Comparison of ENCODE assay signal across 19 cellular contexts in genomic region chr17:39615434-39615833, GRCh38. TPM values are rescaled to one million over a fixed set of nuclear protein-coding genes. Genes with fewer than 3 reads are reported as not detected.
DNase-seq lines count a peak whose midpoint lies in the region; ATAC-seq, FAIRE-seq and TF ChIP-seq lines count a peak whose summit lies in the region.
"Had no signal": no experiment of that assay in that cellular context is flagged by ENCODE, and none has a peak within 500 bp of the region (broad histone marks: within the 10 kb centered on the region; RNA-seq: fewer than 3 reads in every experiment).

No MANE protein-coding gene starts in this region.

- H2BK20ac ChIP-seq in H9 (ENCODE audit: low read depth, low read length, poor library complexity, severe bottlenecking): no peak overlapping the region

- H3K4me3 ChIP-seq in K562 (no peak overlapping the region), kidney (ENCODE audit: low read length in 2 of 2) (no peak overlapping the region)

- peaks cover 27% of the 10 kb centered on the region for H3K27me3 Mint-ChIP-seq in CD4-positive, alpha-beta T cell
- peaks cover 32 to 48% of the 10 kb centered on the region in 2 donors for H3K27me3 Mint-ChIP-seq in stimulated activated naive B cell treated with anti-CD40 and anti-IgM and Interleukin-4, amounts not matched to agents 10 μg/mL and 1 μg/mL and 100 μg/mL, for 72 hours
- peaks cover 97% of the 10 kb centered on the region for H3K27me3 Mint-ChIP-seq in H9 (ENCODE audit: low read depth)

- no peak overlapping the region for H2AK5ac ChIP-seq in H9 (ENCODE audit: insufficient read length, low read length)

- H4K91ac ChIP-seq in H9 (ENCODE audit: insufficient read length, low read depth, low read length): no peak overlapping the region

- H3K18ac ChIP-seq in H9 (ENCODE audit: insufficient read length, low read depth, low read length): no peak overlapping the region

- in situ Hi-C loops in K562 (cut with MboI): no loop called here

- H2BK12ac ChIP-seq in H9 (ENCODE audit: insufficient read length, low read depth, low read length): no peak overlapping the region

- POLR2A ChIA-PET in CD4-positive, alpha-beta T cell (lab: Charles Lee): interaction anchor here (1.3 kb wide), 1 partner anchor 8 kb away, joined by 3 read pairs; no protein-coding TSS in a partner anchor
- POLR2A ChIA-PET in K562 (lab: Yijun Ruan, JAX): no interaction called here

- intact Hi-C loops in CD4-positive, alpha-beta T cell (cut with DNase I, micrococcal nuclease): no loop called here
- intact Hi-C loops in K562 (cut with micrococcal nuclease) (loop anchor here (5.0 kb wide), 1 partner anchor 408 kb away; no protein-coding TSS in a partner anchor), kidney (cut with DNase I) (no loop called here)

- WGBS in K562 (ENCODE audit: insufficient coverage, low coverage, missing lambda C conversion rate): 7% methylated on average over 6 of the region's 6 CpGs
- WGBS in H9 (ENCODE audit: extremely low coverage, insufficient read length, low lambda C conversion rate): no CpG with 5 or more reads among the region's 6 CpGs

- H2AFZ ChIP-seq in K562 (ENCODE audit: low read depth, low read length): no peak overlapping the region
- no peak overlapping the region for H2AFZ ChIP-seq in H9 (ENCODE audit: low read length)

- no peaks in the 10 kb centered on the region for H3K9me1 ChIP-seq in K562 (ENCODE audit: control insufficient read depth, insufficient read depth, low read length)

- H3K79me2 ChIP-seq in K562 (ENCODE audit: control insufficient read depth, insufficient read depth, low read length): no peaks in the 10 kb centered on the region
- H3K79me2 ChIP-seq in H9 (ENCODE audit: insufficient read depth, low read length): no peaks in the 10 kb centered on the region

- no peak for TF ChIP-seq RAD21 in K562 (CRISPR knock-in tag; conservative IDR thresholded peaks at IDR 0.05 in 1 of 2, IDR thresholded peaks at IDR 0.05 in 1 of 2)

- no peak for FAIRE-seq in K562 (lab: Jason Lieb, UNC)
- FAIRE-seq in kidney (lab: Jason Lieb, UNC): no peak
- FAIRE-seq: A204.1 had no signal

- H2BK5ac ChIP-seq in H9 (ENCODE audit: insufficient read length, low read length): no peak overlapping the region

- no TSS peak for BruUV-seq in K562 (replicated peaks; lab: Mats Ljungman, UMichigan)

- no peaks in the 10 kb centered on the region for H3K9me3 Mint-ChIP-seq in CD4-positive, alpha-beta T cell
- H3K9me3 Mint-ChIP-seq in stimulated activated naive B cell treated with anti-CD40 and anti-IgM and Interleukin-4, amounts not matched to agents 10 μg/mL and 1 μg/mL and 100 μg/mL, for 72 hours: no peaks in the 10 kb centered on the region
- H3K9me3 Mint-ChIP-seq in H9: no peaks in the 10 kb centered on the region
- H3K9me3 Mint-ChIP-seq: CD4-positive, alpha-beta memory T cell; HFFc6 had no signal

- H3T11ph ChIP-seq in H9 (ENCODE audit: low read length): no peak overlapping the region

- H3K9ac ChIP-seq in K562 (ENCODE audit: insufficient read depth in 1 of 2, low read depth in 2 of 2, low read length in 2 of 2) (no peak overlapping the region), kidney (ENCODE audit: low read length in 2 of 2) (no peak overlapping the region), H9 (ENCODE audit: extremely low read depth, insufficient read length, low read length) (no peak overlapping the region)

- H3K27ac ChIP-seq in CD4-positive, alpha-beta T cell (ENCODE audit: low read depth, low read length): no peak overlapping the region
- H3K27ac ChIP-seq in K562 (ENCODE audit: extremely low read depth, low read depth, low read length) (no peak overlapping the region), kidney (ENCODE audit: low read depth in 2 of 2, low read length in 2 of 2) (no peak overlapping the region), H9 (ENCODE audit: insufficient read length, low read depth, low read length) (no peak overlapping the region)
- H3K27ac ChIP-seq: C4-2B had no signal

- no peak overlapping the region for H2BK15ac ChIP-seq in H9 (ENCODE audit: low read depth, low read length)

- H3K36me3 Mint-ChIP-seq in CD4-positive, alpha-beta T cell (ENCODE audit: low read depth): no peaks in the 10 kb centered on the region
- peaks cover 0 to 4% of the 10 kb centered on the region in 2 donors for H3K36me3 Mint-ChIP-seq in stimulated activated naive B cell treated with anti-CD40 and anti-IgM and Interleukin-4, amounts not matched to agents 10 μg/mL and 1 μg/mL and 100 μg/mL, for 72 hours
- no peaks in the 10 kb centered on the region for H3K36me3 Mint-ChIP-seq in H9 (ENCODE audit: insufficient read depth in 1 of 3, low read depth in 3 of 3)

- no peaks in the 10 kb centered on the region for H3K79me1 ChIP-seq in H9 (ENCODE audit: insufficient read depth, low read depth, low read length, poor library complexity, severe bottlenecking)

- no peak for TF ChIP-seq POLR2A in K562 (conservative IDR thresholded peaks at IDR 0.05)

- no peak for DNase-seq in CD4-positive, alpha-beta T cell
- DNase-seq in K562 (ENCODE audit: extremely low read depth in 1 of 4, low spot score in 3 of 4): no peak
- DNase-seq in kidney: peak; percentile 43
- no peak for DNase-seq in stimulated activated naive B cell treated with anti-CD40 and anti-IgM and Interleukin-4, amounts not matched to agents 10 μg/mL and 1 μg/mL and 100 μg/mL, for 72 hours
- DNase-seq in SHP77 (lab: John Stamatoyannopoulos, UW): no peak
- no peak for DNase-seq in H9
- DNase-seq: ACHN, DMS153, DMS79 treated with DMSO at 0.1 percent for 48 hours, GF-D8, HCEC 1CT, HFFc6 had no signal

- H3K4me1 ChIP-seq in K562 (replicated peaks in 1 of 2; ENCODE audit: control insufficient read depth in 2 of 2, insufficient read depth in 2 of 2, low read length in 2 of 2): peaks cover 0 to 23% of the 10 kb centered on the region in 2 experiments; a peak in 3 of 5 replicates
- H3K4me1 ChIP-seq in kidney (ENCODE audit: control insufficient read depth in 1 of 2, insufficient read depth in 1 of 2, low read depth in 1 of 2, low read length in 2 of 2): no peaks in the 10 kb centered on the region
- H3K4me1 ChIP-seq in H9 (ENCODE audit: insufficient read depth, low read length): no peaks in the 10 kb centered on the region

- no peaks in the 10 kb centered on the region for H3K4me1 Mint-ChIP-seq in CD4-positive, alpha-beta T cell (ENCODE audit: low read depth)
- peaks cover 11 to 36% of the 10 kb centered on the region in 2 donors for H3K4me1 Mint-ChIP-seq in stimulated activated naive B cell treated with anti-CD40 and anti-IgM and Interleukin-4, amounts not matched to agents 10 μg/mL and 1 μg/mL and 100 μg/mL, for 72 hours
- peaks cover 5 to 15% of the 10 kb centered on the region in 2 experiments for H3K4me1 Mint-ChIP-seq in H9
- H3K4me1 Mint-ChIP-seq: CD4-positive, alpha-beta memory T cell had no signal

- peak overlapping the region; percentile 48 for H3K4me3 Mint-ChIP-seq in CD4-positive, alpha-beta T cell
- H3K4me3 Mint-ChIP-seq in stimulated activated naive B cell treated with anti-CD40 and anti-IgM and Interleukin-4, amounts not matched to agents 10 μg/mL and 1 μg/mL and 100 μg/mL, for 72 hours: no peak overlapping the region
- H3K4me3 Mint-ChIP-seq in H9: no peak overlapping the region; a peak in 1 of 5 replicates
- H3K4me3 Mint-ChIP-seq: HFFc6 had no signal

- ATAC-seq in CD4-positive, alpha-beta T cell (ENCODE audit: poor library complexity): no peak
- no peak for ATAC-seq in K562
- ATAC-seq in stimulated activated naive B cell treated with anti-CD40 and anti-IgM and Interleukin-4, amounts not matched to agents 10 μg/mL and 1 μg/mL and 100 μg/mL, for 72 hours (replicated peaks): no peak
- no peak for ATAC-seq in GM21529 (IDR thresholded peaks at IDR 0.05; ENCODE audit: unreplicated experiment)

- H4K20me1 ChIP-seq in K562 (replicated peaks; ENCODE audit: control insufficient read depth, insufficient read depth, low read length) (no peaks in the 10 kb centered on the region), H9 (ENCODE audit: control insufficient read depth, insufficient read depth, insufficient read length) (no peaks in the 10 kb centered on the region)

- no peaks in the 10 kb centered on the region for H3K27me3 ChIP-seq in CD4-positive, alpha-beta T cell (ENCODE audit: control insufficient read depth, insufficient read depth, low read length)
- H3K27me3 ChIP-seq in K562 (ENCODE audit: control insufficient read depth in 2 of 2, insufficient read depth in 2 of 2, low read length in 2 of 2) (peaks cover 6 to 30% of the 10 kb centered on the region in 2 experiments; a peak in 2 of 5 replicates), H9 (ENCODE audit: insufficient read depth, low read length) (peaks cover 19% of the 10 kb centered on the region; the same call in 1 of the 2 replicates)

- no peak overlapping the region for H3K4ac ChIP-seq in H9 (ENCODE audit: low read depth, low read length)

- TF ChIP-seq CTCF in CD4-positive, alpha-beta T cell (IDR thresholded peaks at IDR 0.05): no peak
- TF ChIP-seq CTCF in K562 (IDR thresholded peaks at IDR 0.05 in 2 of 3, conservative IDR thresholded peaks at IDR 0.05 in 1 of 3; ENCODE audit: insufficient read depth in 2 of 3, low read depth in 1 of 3, low read length in 3 of 3) (no peak), kidney (IDR thresholded peaks at IDR 0.05; ENCODE audit: borderline replicate concordance, extremely low read depth, insufficient read depth) (no peak), H9 (conservative IDR thresholded peaks at IDR 0.05) (no peak)

- no peak overlapping the region for H3K14ac ChIP-seq in H9 (ENCODE audit: insufficient read depth, low read length)

- no peaks in the 10 kb centered on the region for H3K9me3 ChIP-seq in CD4-positive, alpha-beta T cell (ENCODE audit: control insufficient read depth, low read length)
- H3K9me3 ChIP-seq in K562 (replicated peaks; ENCODE audit: control insufficient read depth, insufficient read depth, low read depth, low read length) (no peaks in the 10 kb centered on the region), kidney (ENCODE audit: control insufficient read depth in 1 of 2, low read length in 2 of 2) (no peaks in the 10 kb centered on the region), H9 (ENCODE audit: control insufficient read depth, low read depth, low read length) (no peaks in the 10 kb centered on the region)

- no peak for TF ChIP-seq EP300 in K562 (IDR thresholded peaks at IDR 0.05; ENCODE audit: low read length)

- H3K36me3 ChIP-seq in K562 (ENCODE audit: control insufficient read depth, insufficient read depth, low read length) (no peaks in the 10 kb centered on the region), kidney (ENCODE audit: control insufficient read depth in 1 of 2, insufficient read depth in 2 of 2, low read length in 2 of 2) (no peaks in the 10 kb centered on the region)

- CTCF ChIA-PET in CD4-positive, alpha-beta T cell (lab: Charles Lee): no interaction called here
- CTCF ChIA-PET in K562 (lab: Yijun Ruan, JAX; ENCODE audit: low intra/inter-chr PET ratio): interaction anchor here (0.6 kb wide), 1 partner anchor 179 kb away, joined by 4 read pairs; no protein-coding TSS in a partner anchor

- no peak overlapping the region for H3K23ac ChIP-seq in H9 (ENCODE audit: insufficient read length, low read depth, low read length)

- H3K27ac Mint-ChIP-seq in CD4-positive, alpha-beta T cell: no peak overlapping the region
- H3K27ac Mint-ChIP-seq in stimulated activated naive B cell treated with anti-CD40 and anti-IgM and Interleukin-4, amounts not matched to agents 10 μg/mL and 1 μg/mL and 100 μg/mL, for 72 hours: peak overlapping the region; percentile 47
- no peak overlapping the region for H3K27ac Mint-ChIP-seq in H9
- H3K27ac Mint-ChIP-seq: HFFc6 had no signal

- no peak overlapping the region for H3K4me2 ChIP-seq in K562 (ENCODE audit: insufficient read depth, low read length)
- H3K4me2 ChIP-seq in H9 (ENCODE audit: insufficient read depth, insufficient read length, low read length): no peak overlapping the region

- H4K5ac ChIP-seq in H9 (ENCODE audit: insufficient read length, low read depth, low read length): no peak overlapping the region

- no peak overlapping the region for H3K56ac ChIP-seq in H9 (ENCODE audit: insufficient read length, low read depth, low read length)

- H4K8ac ChIP-seq in H9 (replicated peaks; ENCODE audit: insufficient read length, low read depth, low read length): no peak overlapping the region

- peaks cover 2% of the 10 kb centered on the region for H3K23me2 ChIP-seq in H9 (ENCODE audit: insufficient read length, low read depth, low read length, poor library complexity, severe bottlenecking)

- no peak overlapping the region for H2BK120ac ChIP-seq in H9 (ENCODE audit: low read depth, low read length, poor library complexity, severe bottlenecking)

RNA-seq across cellular contexts. Expression of gene NEUROD2, which starts 7.7 kb away (rescaled TPM):
- total RNA-seq in CD4-positive, alpha-beta T cell: not detected
- not detected in 2 replicates for total RNA-seq in K562 (2011; cell fraction: chromatin; rRNA removed; ENCODE audit: low replicate concordance)
- not detected in 2 replicates for total RNA-seq in K562 (2011; cell fraction: nucleolus; rRNA removed)
- not detected in 2 replicates for total RNA-seq in K562 (2011; cell fraction: nucleoplasm; rRNA removed)
- not detected in 2 replicates for total RNA-seq in K562 (2014; rRNA removed)
- not detected in 2 replicates for total RNA-seq in K562 (2014; rRNA removed; fragmentation: Illumina TruSeq; extraction: Trizol)
- total RNA-seq in K562 (2015; rRNA removed; fragmentation: Illumina TruSeq; extraction: Trizol): not detected in 2 replicates
- not detected in 2 replicates for total RNA-seq in K562 (2021)
- not detected in 2 replicates for polyA plus RNA-seq in K562 (2011; rRNA removed)
- not detected in 2 replicates for polyA plus RNA-seq in K562 (2011; cell fraction: cytosol; rRNA removed)
- polyA plus RNA-seq in K562 (2011; cell fraction: nucleus; rRNA removed): not detected in 2 replicates
- polyA plus RNA-seq in K562 (2012): 0.01 TPM in 1 of 2 replicates, not detected in the other
- not detected in 2 replicates for polyA plus RNA-seq in K562 (2014; fragmentation: Illumina TruSeq; extraction: Trizol)
- not detected for polyA plus RNA-seq in K562 (2014; fragmentation: Nextera tagmentation; extraction: Ambion mirVana)
- not detected in 2 replicates for polyA plus RNA-seq in K562 (2014; rRNA removed)
- not detected in 2 replicates for polyA minus RNA-seq in K562 (2011; rRNA and poly(A)+ RNA removed)
- not detected in 2 replicates for polyA minus RNA-seq in K562 (2011; cell fraction: cytosol; rRNA and poly(A)+ RNA removed)
- polyA minus RNA-seq in K562 (2011; cell fraction: nucleus; rRNA and poly(A)+ RNA removed): not detected in 2 replicates
- total RNA-seq in kidney: not detected
- polyA plus RNA-seq in kidney (ENCODE audit: insufficient read depth, low read depth, low replicate concordance): not detected
- not detected in 2 replicates for total RNA-seq in H9 (2021)
- total RNA-seq: CD4-positive, alpha-beta memory T cell; HFFc6; HT-29 had no signal
- polyA plus RNA-seq: BJ had no signal

RNA-seq across cellular contexts. Expression of gene PPP1R1B, which starts 11.3 kb away (rescaled TPM):
- total RNA-seq in CD4-positive, alpha-beta T cell: under 1 TPM in 1 of 2 experiments, not detected in 1; 0.25 TPM
- not detected in 2 replicates for total RNA-seq in K562 (2011; cell fraction: chromatin; rRNA removed; ENCODE audit: low replicate concordance)
- total RNA-seq in K562 (2011; cell fraction: nucleolus; rRNA removed): not detected in 2 replicates
- not detected in 2 replicates for total RNA-seq in K562 (2011; cell fraction: nucleoplasm; rRNA removed)
- total RNA-seq in K562 (2014; rRNA removed) (not detected in 2 replicates), K562 (2014; rRNA removed; fragmentation: Illumina TruSeq; extraction: Trizol) (0.07 TPM in 1 of 2 replicates, not detected in the other), K562 (2015; rRNA removed; fragmentation: Illumina TruSeq; extraction: Trizol) (not detected in 2 replicates), K562 (2021) (0.18 TPM in 1 of 2 replicates, not detected in the other), kidney (31.1 TPM), H9 (2021) (14.7 and 15.5 TPM in 2 replicates)
- polyA plus RNA-seq in K562 (2011; rRNA removed) (0.10 TPM in 1 of 2 replicates, not detected in the other), K562 (2014; fragmentation: Illumina TruSeq; extraction: Trizol) (0.10 TPM in 1 of 2 replicates, not detected in the other), K562 (2014; fragmentation: Nextera tagmentation; extraction: Ambion mirVana) (under 1 TPM in 1 of 2 experiments, not detected in 1; 0.07 TPM), K562 (2014; rRNA removed) (not detected in 2 replicates), kidney (ENCODE audit: insufficient read depth, low read depth, low replicate concordance) (22.9 TPM)
- 0.15 TPM in 1 of 2 replicates, not detected in the other for polyA plus RNA-seq in K562 (2011; cell fraction: cytosol; rRNA removed)
- polyA plus RNA-seq in K562 (2011; cell fraction: nucleus; rRNA removed): 0.07 TPM in 1 of 2 replicates, not detected in the other
- 0.06 and 0.14 TPM in 2 replicates for polyA plus RNA-seq in K562 (2012)
- not detected in 2 replicates for polyA minus RNA-seq in K562 (2011; rRNA and poly(A)+ RNA removed)
- not detected in 2 replicates for polyA minus RNA-seq in K562 (2011; cell fraction: cytosol; rRNA and poly(A)+ RNA removed)
- polyA minus RNA-seq in K562 (2011; cell fraction: nucleus; rRNA and poly(A)+ RNA removed): not detected in 2 replicates
- total RNA-seq: CD4-positive, alpha-beta memory T cell; H4; HFFc6 had no signal
- polyA plus RNA-seq: BJ; CD4-positive, alpha-beta memory T cell had no signal

RNA-seq across cellular contexts. Expression of gene STARD3, which starts 21.5 kb away (rescaled TPM):
- 10 to 100 TPM; 96.5 to 99.9 TPM for total RNA-seq in CD4-positive, alpha-beta T cell
- total RNA-seq in K562 (2011; cell fraction: chromatin; rRNA removed; ENCODE audit: low replicate concordance): 89.9 and 212 TPM in 2 replicates
- total RNA-seq in K562 (2011; cell fraction: nucleolus; rRNA removed): 162 and 190 TPM in 2 replicates
- total RNA-seq in K562 (2011; cell fraction: nucleoplasm; rRNA removed): 132 TPM in 2 replicates
- total RNA-seq in K562 (2014; rRNA removed) (41.1 and 46.0 TPM in 2 replicates), K562 (2014; rRNA removed; fragmentation: Illumina TruSeq; extraction: Trizol) (18.6 and 22.0 TPM in 2 replicates), K562 (2015; rRNA removed; fragmentation: Illumina TruSeq; extraction: Trizol) (31.6 and 32.1 TPM in 2 replicates), K562 (2021) (60.2 and 69.3 TPM in 2 replicates), kidney (47.6 TPM), H9 (2021) (48.2 and 51.3 TPM in 2 replicates)
- polyA plus RNA-seq in K562 (2011; rRNA removed) (64.4 and 64.9 TPM in 2 replicates), K562 (2014; fragmentation: Illumina TruSeq; extraction: Trizol) (51.1 and 62.4 TPM in 2 replicates), K562 (2014; fragmentation: Nextera tagmentation; extraction: Ambion mirVana) (1 to 10 TPM in 1 of 2 experiments, under 1 TPM in 1; 0.63 to 1.9 TPM), K562 (2014; rRNA removed) (79.9 and 87.0 TPM in 2 replicates), kidney (ENCODE audit: insufficient read depth, low read depth, low replicate concordance) (32.1 TPM)
- polyA plus RNA-seq in K562 (2011; cell fraction: cytosol; rRNA removed): 45.8 and 114 TPM in 2 replicates
- polyA plus RNA-seq in K562 (2011; cell fraction: nucleus; rRNA removed): 254 and 418 TPM in 2 replicates
- polyA plus RNA-seq in K562 (2012): 58.5 and 83.7 TPM in 2 replicates
- 27.4 and 54.1 TPM in 2 replicates for polyA minus RNA-seq in K562 (2011; rRNA and poly(A)+ RNA removed)
- 25.1 and 39.6 TPM in 2 replicates for polyA minus RNA-seq in K562 (2011; cell fraction: cytosol; rRNA and poly(A)+ RNA removed)
- 62.2 and 85.6 TPM in 2 replicates for polyA minus RNA-seq in K562 (2011; cell fraction: nucleus; rRNA and poly(A)+ RNA removed)

RNA-seq across cellular contexts. Expression of gene TCAP, which starts 49.7 kb away (rescaled TPM):
- total RNA-seq in CD4-positive, alpha-beta T cell: 1 to 10 TPM; 6.4 TPM
- 3.6 and 11.8 TPM in 2 replicates for total RNA-seq in K562 (2011; cell fraction: chromatin; rRNA removed; ENCODE audit: low replicate concordance)
- total RNA-seq in K562 (2011; cell fraction: nucleolus; rRNA removed): 6.8 and 7.2 TPM in 2 replicates
- total RNA-seq in K562 (2011; cell fraction: nucleoplasm; rRNA removed): 5.1 and 6.0 TPM in 2 replicates
- total RNA-seq in K562 (2014; rRNA removed): 0.82 and 1.2 TPM in 2 replicates
- 0.29 and 0.33 TPM in 2 replicates for total RNA-seq in K562 (2014; rRNA removed; fragmentation: Illumina TruSeq; extraction: Trizol)
- 0.98 and 1.4 TPM in 2 replicates for total RNA-seq in K562 (2015; rRNA removed; fragmentation: Illumina TruSeq; extraction: Trizol)
- 1.1 and 1.4 TPM in 2 replicates for total RNA-seq in K562 (2021)
- 0.58 and 0.67 TPM in 2 replicates for polyA plus RNA-seq in K562 (2011; rRNA removed)
- 0.34 and 0.92 TPM in 2 replicates for polyA plus RNA-seq in K562 (2011; cell fraction: cytosol; rRNA removed)
- 3.7 and 7.7 TPM in 2 replicates for polyA plus RNA-seq in K562 (2011; cell fraction: nucleus; rRNA removed)
- 1.4 and 3.2 TPM in 2 replicates for polyA plus RNA-seq in K562 (2012)
- polyA plus RNA-seq in K562 (2014; fragmentation: Illumina TruSeq; extraction: Trizol): 0.65 and 0.73 TPM in 2 replicates
- polyA plus RNA-seq in K562 (2014; fragmentation: Nextera tagmentation; extraction: Ambion mirVana): not detected
- polyA plus RNA-seq in K562 (2014; rRNA removed): 0.86 and 1.4 TPM in 2 replicates
- polyA minus RNA-seq in K562 (2011; rRNA and poly(A)+ RNA removed): 0.33 and 0.53 TPM in 2 replicates
- polyA minus RNA-seq in K562 (2011; cell fraction: cytosol; rRNA and poly(A)+ RNA removed): not detected in 2 replicates
- polyA minus RNA-seq in K562 (2011; cell fraction: nucleus; rRNA and poly(A)+ RNA removed): 1.6 and 2.2 TPM in 2 replicates
- total RNA-seq in kidney: 1.5 TPM
- polyA plus RNA-seq in kidney (ENCODE audit: insufficient read depth, low read depth, low replicate concordance): 1.7 TPM
- total RNA-seq in H9 (2021): 2.1 and 2.5 TPM in 2 replicates

RNA-seq across cellular contexts. Expression of gene PNMT, which starts 52.8 kb away (rescaled TPM):
- under 1 TPM in 1 of 2 experiments, not detected in 1; 0.47 TPM for total RNA-seq in CD4-positive, alpha-beta T cell
- total RNA-seq in K562 (2011; cell fraction: chromatin; rRNA removed; ENCODE audit: low replicate concordance): 0.81 and 8.9 TPM in 2 replicates
- total RNA-seq in K562 (2011; cell fraction: nucleolus; rRNA removed): 7.3 and 7.9 TPM in 2 replicates
- 6.0 and 8.4 TPM in 2 replicates for total RNA-seq in K562 (2011; cell fraction: nucleoplasm; rRNA removed)
- total RNA-seq in K562 (2014; rRNA removed) (15.8 and 18.1 TPM in 2 replicates), K562 (2014; rRNA removed; fragmentation: Illumina TruSeq; extraction: Trizol) (2.0 and 3.0 TPM in 2 replicates), K562 (2015; rRNA removed; fragmentation: Illumina TruSeq; extraction: Trizol) (9.0 and 9.6 TPM in 2 replicates), K562 (2021) (17.2 and 17.4 TPM in 2 replicates), kidney (8.2 TPM), H9 (2021) (2.1 and 2.3 TPM in 2 replicates)
- polyA plus RNA-seq in K562 (2011; rRNA removed) (3.3 and 5.8 TPM in 2 replicates), K562 (2014; fragmentation: Illumina TruSeq; extraction: Trizol) (3.1 and 9.3 TPM in 2 replicates), K562 (2014; fragmentation: Nextera tagmentation; extraction: Ambion mirVana) (1 to 10 TPM in 1 of 2 experiments, under 1 TPM in 1; 0.55 to 1.5 TPM), K562 (2014; rRNA removed) (17.8 and 20.0 TPM in 2 replicates), kidney (ENCODE audit: insufficient read depth, low read depth, low replicate concordance) (2.0 TPM)
- 3.3 and 24.0 TPM in 2 replicates for polyA plus RNA-seq in K562 (2011; cell fraction: cytosol; rRNA removed)
- 8.7 and 33.8 TPM in 2 replicates for polyA plus RNA-seq in K562 (2011; cell fraction: nucleus; rRNA removed)
- polyA plus RNA-seq in K562 (2012): 23.3 and 34.1 TPM in 2 replicates
- 0.21 and 1.8 TPM in 2 replicates for polyA minus RNA-seq in K562 (2011; rRNA and poly(A)+ RNA removed)
- 1.5 and 6.7 TPM in 2 replicates for polyA minus RNA-seq in K562 (2011; cell fraction: cytosol; rRNA and poly(A)+ RNA removed)
- polyA minus RNA-seq in K562 (2011; cell fraction: nucleus; rRNA and poly(A)+ RNA removed): 1.00 and 1.8 TPM in 2 replicates
- total RNA-seq: H4 had no signal
- polyA plus RNA-seq: BJ; CD4-positive, alpha-beta memory T cell had no signal

Comparison
In these comparisons a context has a peak if more than half of its experiments do, and no peak if none do; other contexts are left out.
1. RNA of gene PPP1R1B, which starts 11.3 kb away (total RNA-seq): 31.1 TPM in kidney (single experiment) and 14.7 to 15.5 TPM in H9; 0.25 TPM in CD4-positive, alpha-beta T cell and 0.07 to 0.18 TPM in K562; every median in the first group is over 10 times any median in the second.